Comparison of ENCODE assay signal across 12 cellular contexts in the genomic region with DNA sequence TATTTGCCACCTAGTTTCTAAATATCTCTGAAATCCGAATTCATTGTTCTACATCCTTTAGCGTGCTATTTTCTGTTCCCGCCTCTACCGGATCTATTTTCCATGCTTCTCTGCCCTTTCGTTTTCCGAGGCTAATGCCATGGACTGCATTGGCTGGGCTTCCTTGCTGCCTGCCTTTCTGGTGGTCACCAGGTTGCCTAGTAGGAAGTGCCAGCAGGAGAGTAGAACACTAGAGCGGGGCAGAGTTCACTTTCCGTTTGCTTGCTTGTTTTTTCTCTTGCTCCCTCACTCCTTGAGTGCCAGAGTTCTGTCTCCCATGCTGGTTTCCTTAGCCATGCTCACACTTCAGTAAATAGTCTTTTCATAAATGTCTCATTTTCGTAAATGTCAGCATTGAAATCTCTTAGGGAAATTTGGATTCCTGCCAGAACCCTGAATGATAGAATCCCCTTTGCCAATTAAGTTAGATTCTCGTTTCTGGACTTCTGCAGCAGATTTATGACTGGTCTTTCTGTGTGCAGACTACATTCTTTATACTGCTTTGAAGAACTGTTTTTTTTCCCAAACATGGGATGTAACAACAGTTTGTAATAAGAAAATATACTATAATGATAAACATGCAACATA.
DNase-seq lines count a peak whose midpoint lies in the region; TF ChIP-seq lines count a peak whose summit lies in the region.
"Had no signal": no experiment of that assay in that cellular context is flagged by ENCODE, and none has a peak within 500 bp of the region (broad histone marks: within the 10 kb centered on the region; RNA-seq: fewer than 3 reads in every experiment).

No MANE protein-coding gene starts in this region.

- no peaks in the 10 kb centered on the region for H3K27me3 ChIP-seq in endocrine pancreas (ENCODE audit: control insufficient read depth, insufficient read depth, low read length)
- H3K27me3 ChIP-seq: ovary had no signal

- peak overlapping the region; percentile 41 for H3K9ac ChIP-seq in endocrine pancreas (ENCODE audit: control insufficient read depth, insufficient read depth, low read length)

- H3K4me3 ChIP-seq in endocrine pancreas (ENCODE audit: control insufficient read depth, insufficient read depth, low read length) = peak overlapping the region; percentile 79
- H3K4me3 ChIP-seq: ovary had no signal

- H3K36me3 ChIP-seq in endocrine pancreas (ENCODE audit: control insufficient read depth, insufficient read depth, low read length) = no peaks in the 10 kb centered on the region
- H3K36me3 ChIP-seq: ovary had no signal

- no peak for TF ChIP-seq EP300 in Ishikawa (IDR thresholded peaks at IDR 0.05; ENCODE audit: borderline replicate concordance)

- H3K4me1 ChIP-seq in endocrine pancreas (ENCODE audit: control insufficient read depth, insufficient read depth, low read length) = peaks cover 5% of the 10 kb centered on the region

- H3K9me3 ChIP-seq in endocrine pancreas (ENCODE audit: control insufficient read depth, low read length) = no peaks in the 10 kb centered on the region
- H3K9me3 ChIP-seq: ovary had no signal

- peak; percentile 61 for DNase-seq in NCI-H748 treated with DMSO at 0.1 percent for 48 hours (lab: John Stamatoyannopoulos, UW)
- DNase-seq in pons (ENCODE audit: low spot score) = peak; percentile 12
- no peak for DNase-seq in NCI-H2081 treated with DMSO at 0.1 percent for 48 hours (lab: John Stamatoyannopoulos, UW)
- no peak for DNase-seq in activated gamma-delta T cell (lab: John Stamatoyannopoulos, UW)
- DNase-seq in activated CD4-positive, alpha-beta T cell treated with anti-CD3 and anti-CD28 coated beads for 4 hours = no peak
- no peak for DNase-seq in amniotic stem cell (lab: John Stamatoyannopoulos, UW)
- DNase-seq: activated naive CD4-positive, alpha-beta T cell; DND-41; ovary; Right ventricle myocardium superior had no signal

- no peak for TF ChIP-seq RAD21 in Ishikawa (IDR thresholded peaks at IDR 0.05; ENCODE audit: low read depth)

TF ChIP-seq in Ishikawa, 13 proteins besides CTCF, POLR2A, EP300 and RAD21:
- no peak for TF ChIP-seq CEBPB (IDR thresholded peaks at IDR 0.05)
- TF ChIP-seq, protein P1, sequence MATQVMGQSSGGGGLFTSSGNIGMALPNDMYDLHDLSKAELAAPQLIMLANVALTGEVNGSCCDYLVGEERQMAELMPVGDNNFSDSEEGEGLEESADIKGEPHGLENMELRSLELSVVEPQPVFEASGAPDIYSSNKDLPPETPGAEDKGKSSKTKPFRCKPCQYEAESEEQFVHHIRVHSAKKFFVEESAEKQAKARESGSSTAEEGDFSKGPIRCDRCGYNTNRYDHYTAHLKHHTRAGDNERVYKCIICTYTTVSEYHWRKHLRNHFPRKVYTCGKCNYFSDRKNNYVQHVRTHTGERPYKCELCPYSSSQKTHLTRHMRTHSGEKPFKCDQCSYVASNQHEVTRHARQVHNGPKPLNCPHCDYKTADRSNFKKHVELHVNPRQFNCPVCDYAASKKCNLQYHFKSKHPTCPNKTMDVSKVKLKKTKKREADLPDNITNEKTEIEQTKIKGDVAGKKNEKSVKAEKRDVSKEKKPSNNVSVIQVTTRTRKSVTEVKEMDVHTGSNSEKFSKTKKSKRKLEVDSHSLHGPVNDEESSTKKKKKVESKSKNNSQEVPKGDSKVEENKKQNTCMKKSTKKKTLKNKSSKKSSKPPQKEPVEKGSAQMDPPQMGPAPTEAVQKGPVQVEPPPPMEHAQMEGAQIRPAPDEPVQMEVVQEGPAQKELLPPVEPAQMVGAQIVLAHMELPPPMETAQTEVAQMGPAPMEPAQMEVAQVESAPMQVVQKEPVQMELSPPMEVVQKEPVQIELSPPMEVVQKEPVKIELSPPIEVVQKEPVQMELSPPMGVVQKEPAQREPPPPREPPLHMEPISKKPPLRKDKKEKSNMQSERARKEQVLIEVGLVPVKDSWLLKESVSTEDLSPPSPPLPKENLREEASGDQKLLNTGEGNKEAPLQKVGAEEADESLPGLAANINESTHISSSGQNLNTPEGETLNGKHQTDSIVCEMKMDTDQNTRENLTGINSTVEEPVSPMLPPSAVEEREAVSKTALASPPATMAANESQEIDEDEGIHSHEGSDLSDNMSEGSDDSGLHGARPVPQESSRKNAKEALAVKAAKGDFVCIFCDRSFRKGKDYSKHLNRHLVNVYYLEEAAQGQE (IDR thresholded peaks at IDR 0.05; ENCODE audit: low read depth) = no peak
- peak; percentile 46; the same call in 1 of the 2 replicates for TF ChIP-seq NFIC (IDR thresholded peaks at IDR 0.05)
- no peak for TF ChIP-seq EGR1 (IDR thresholded peaks at IDR 0.05)
- no peak for TF ChIP-seq TEAD4 (IDR thresholded peaks at IDR 0.05)

Comparison
In these comparisons a context has a peak if more than half of its experiments do, and no peak if none do; other contexts are left out.
1. DNase-seq: peak in NCI-H748 treated with DMSO at 0.1 percent for 48 hours (single experiment) and pons (single experiment); none in NCI-H2081 treated with DMSO at 0.1 percent for 48 hours (single experiment), activated gamma-delta T cell (single experiment), activated CD4-positive, alpha-beta T cell treated with anti-CD3 and anti-CD28 coated beads for 4 hours (0 of 2) and amniotic stem cell (single experiment).